1 cellular context compared by ENCODE assay signal in genomic region chr6:89350281-89351037, GRCh38.
TF ChIP-seq lines count a peak whose summit lies in the region.

No MANE protein-coding gene starts in this region.

TF ChIP-seq in IMR-90, 13 proteins besides CTCF, POLR2A, EP300 and RAD21 (continued from another document):
- TF ChIP-seq USF2 (IDR thresholded peaks at IDR 0.05; ENCODE audit: low read depth, low read length) = no peak
- no peak for TF ChIP-seq RCOR1 (IDR thresholded peaks at IDR 0.05; ENCODE audit: insufficient replicate concordance, low read length)
- TF ChIP-seq MAFK (IDR thresholded peaks at IDR 0.05; ENCODE audit: low read depth, low read length) = no peak
- no peak for TF ChIP-seq RFX5 (IDR thresholded peaks at IDR 0.05; ENCODE audit: low read depth, low read length)
